In genomic region chr19:39412100-39412866, GRCh38 we compare ENCODE assay signal across 1 cellular context.
TF ChIP-seq lines count a peak whose summit lies in the region.

A gene with protein sequence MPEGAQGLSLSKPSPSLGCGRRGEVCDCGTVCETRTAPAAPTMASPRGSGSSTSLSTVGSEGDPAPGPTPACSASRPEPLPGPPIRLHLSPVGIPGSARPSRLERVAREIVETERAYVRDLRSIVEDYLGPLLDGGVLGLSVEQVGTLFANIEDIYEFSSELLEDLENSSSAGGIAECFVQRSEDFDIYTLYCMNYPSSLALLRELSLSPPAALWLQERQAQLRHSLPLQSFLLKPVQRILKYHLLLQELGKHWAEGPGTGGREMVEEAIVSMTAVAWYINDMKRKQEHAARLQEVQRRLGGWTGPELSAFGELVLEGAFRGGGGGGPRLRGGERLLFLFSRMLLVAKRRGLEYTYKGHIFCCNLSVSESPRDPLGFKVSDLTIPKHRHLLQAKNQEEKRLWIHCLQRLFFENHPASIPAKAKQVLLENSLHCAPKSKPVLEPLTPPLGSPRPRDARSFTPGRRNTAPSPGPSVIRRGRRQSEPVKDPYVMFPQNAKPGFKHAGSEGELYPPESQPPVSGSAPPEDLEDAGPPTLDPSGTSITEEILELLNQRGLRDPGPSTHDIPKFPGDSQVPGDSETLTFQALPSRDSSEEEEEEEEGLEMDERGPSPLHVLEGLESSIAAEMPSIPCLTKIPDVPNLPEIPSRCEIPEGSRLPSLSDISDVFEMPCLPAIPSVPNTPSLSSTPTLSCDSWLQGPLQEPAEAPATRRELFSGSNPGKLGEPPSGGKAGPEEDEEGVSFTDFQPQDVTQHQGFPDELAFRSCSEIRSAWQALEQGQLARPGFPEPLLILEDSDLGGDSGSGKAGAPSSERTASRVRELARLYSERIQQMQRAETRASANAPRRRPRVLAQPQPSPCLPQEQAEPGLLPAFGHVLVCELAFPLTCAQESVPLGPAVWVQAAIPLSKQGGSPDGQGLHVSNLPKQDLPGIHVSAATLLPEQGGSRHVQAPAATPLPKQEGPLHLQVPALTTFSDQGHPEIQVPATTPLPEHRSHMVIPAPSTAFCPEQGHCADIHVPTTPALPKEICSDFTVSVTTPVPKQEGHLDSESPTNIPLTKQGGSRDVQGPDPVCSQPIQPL (N-terminal part only) (plus strand): TSS chr19:39412669. CDS start chr19:39414087, 1,418 bp downstream.

TF ChIP-seq in K562, 482 proteins besides CTCF, POLR2A, EP300 and RAD21 (continued from another document and continues in another):
- TF ChIP-seq, protein P1, sequence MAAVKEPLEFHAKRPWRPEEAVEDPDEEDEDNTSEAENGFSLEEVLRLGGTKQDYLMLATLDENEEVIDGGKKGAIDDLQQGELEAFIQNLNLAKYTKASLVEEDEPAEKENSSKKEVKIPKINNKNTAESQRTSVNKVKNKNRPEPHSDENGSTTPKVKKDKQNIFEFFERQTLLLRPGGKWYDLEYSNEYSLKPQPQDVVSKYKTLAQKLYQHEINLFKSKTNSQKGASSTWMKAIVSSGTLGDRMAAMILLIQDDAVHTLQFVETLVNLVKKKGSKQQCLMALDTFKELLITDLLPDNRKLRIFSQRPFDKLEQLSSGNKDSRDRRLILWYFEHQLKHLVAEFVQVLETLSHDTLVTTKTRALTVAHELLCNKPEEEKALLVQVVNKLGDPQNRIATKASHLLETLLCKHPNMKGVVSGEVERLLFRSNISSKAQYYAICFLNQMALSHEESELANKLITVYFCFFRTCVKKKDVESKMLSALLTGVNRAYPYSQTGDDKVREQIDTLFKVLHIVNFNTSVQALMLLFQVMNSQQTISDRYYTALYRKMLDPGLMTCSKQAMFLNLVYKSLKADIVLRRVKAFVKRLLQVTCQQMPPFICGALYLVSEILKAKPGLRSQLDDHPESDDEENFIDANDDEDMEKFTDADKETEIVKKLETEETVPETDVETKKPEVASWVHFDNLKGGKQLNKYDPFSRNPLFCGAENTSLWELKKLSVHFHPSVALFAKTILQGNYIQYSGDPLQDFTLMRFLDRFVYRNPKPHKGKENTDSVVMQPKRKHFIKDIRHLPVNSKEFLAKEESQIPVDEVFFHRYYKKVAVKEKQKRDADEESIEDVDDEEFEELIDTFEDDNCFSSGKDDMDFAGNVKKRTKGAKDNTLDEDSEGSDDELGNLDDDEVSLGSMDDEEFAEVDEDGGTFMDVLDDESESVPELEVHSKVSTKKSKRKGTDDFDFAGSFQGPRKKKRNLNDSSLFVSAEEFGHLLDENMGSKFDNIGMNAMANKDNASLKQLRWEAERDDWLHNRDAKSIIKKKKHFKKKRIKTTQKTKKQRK (IDR thresholded peaks at IDR 0.05; ENCODE audit: borderline replicate concordance, low read depth, low read length), result no peak
- no peak for TF ChIP-seq ZNF79 (CRISPR knock-in tag; IDR thresholded peaks at IDR 0.05; ENCODE audit: low read depth)
- TF ChIP-seq, protein P2, sequence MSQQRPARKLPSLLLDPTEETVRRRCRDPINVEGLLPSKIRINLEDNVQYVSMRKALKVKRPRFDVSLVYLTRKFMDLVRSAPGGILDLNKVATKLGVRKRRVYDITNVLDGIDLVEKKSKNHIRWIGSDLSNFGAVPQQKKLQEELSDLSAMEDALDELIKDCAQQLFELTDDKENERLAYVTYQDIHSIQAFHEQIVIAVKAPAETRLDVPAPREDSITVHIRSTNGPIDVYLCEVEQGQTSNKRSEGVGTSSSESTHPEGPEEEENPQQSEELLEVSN (IDR thresholded peaks at IDR 0.05; ENCODE audit: borderline replicate concordance in 1 of 2, extremely low read depth in 1 of 2, insufficient read depth in 1 of 2, insufficient read length in 1 of 2, low read depth in 1 of 2, low read length in 1 of 2, poor library complexity in 1 of 2, severe bottlenecking in 1 of 2), result peak in 1 of 2 experiments; percentile 74
- TF ChIP-seq, protein P3, sequence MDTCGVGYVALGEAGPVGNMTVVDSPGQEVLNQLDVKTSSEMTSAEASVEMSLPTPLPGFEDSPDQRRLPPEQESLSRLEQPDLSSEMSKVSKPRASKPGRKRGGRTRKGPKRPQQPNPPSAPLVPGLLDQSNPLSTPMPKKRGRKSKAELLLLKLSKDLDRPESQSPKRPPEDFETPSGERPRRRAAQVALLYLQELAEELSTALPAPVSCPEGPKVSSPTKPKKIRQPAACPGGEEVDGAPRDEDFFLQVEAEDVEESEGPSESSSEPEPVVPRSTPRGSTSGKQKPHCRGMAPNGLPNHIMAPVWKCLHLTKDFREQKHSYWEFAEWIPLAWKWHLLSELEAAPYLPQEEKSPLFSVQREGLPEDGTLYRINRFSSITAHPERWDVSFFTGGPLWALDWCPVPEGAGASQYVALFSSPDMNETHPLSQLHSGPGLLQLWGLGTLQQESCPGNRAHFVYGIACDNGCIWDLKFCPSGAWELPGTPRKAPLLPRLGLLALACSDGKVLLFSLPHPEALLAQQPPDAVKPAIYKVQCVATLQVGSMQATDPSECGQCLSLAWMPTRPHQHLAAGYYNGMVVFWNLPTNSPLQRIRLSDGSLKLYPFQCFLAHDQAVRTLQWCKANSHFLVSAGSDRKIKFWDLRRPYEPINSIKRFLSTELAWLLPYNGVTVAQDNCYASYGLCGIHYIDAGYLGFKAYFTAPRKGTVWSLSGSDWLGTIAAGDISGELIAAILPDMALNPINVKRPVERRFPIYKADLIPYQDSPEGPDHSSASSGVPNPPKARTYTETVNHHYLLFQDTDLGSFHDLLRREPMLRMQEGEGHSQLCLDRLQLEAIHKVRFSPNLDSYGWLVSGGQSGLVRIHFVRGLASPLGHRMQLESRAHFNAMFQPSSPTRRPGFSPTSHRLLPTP (IDR thresholded peaks at IDR 0.05; ENCODE audit: borderline replicate concordance, extremely low read depth, insufficient read length), result peak; percentile 99
- peak; percentile 47; the same call in 1 of the 2 replicates for TF ChIP-seq PML (IDR thresholded peaks at IDR 0.05; ENCODE audit: low read length)
- peak; percentile 95 for TF ChIP-seq GATAD2B (IDR thresholded peaks at IDR 0.05; ENCODE audit: borderline replicate concordance)
- TF ChIP-seq HMGXB4 (CRISPR knock-in tag; IDR thresholded peaks at IDR 0.05), result peak; percentile 93
- no peak for TF ChIP-seq PTRF (tag; IDR thresholded peaks at IDR 0.05)
- no peak for TF ChIP-seq CBFB (CRISPR knock-in tag; IDR thresholded peaks at IDR 0.05)
- TF ChIP-seq, protein P4, sequence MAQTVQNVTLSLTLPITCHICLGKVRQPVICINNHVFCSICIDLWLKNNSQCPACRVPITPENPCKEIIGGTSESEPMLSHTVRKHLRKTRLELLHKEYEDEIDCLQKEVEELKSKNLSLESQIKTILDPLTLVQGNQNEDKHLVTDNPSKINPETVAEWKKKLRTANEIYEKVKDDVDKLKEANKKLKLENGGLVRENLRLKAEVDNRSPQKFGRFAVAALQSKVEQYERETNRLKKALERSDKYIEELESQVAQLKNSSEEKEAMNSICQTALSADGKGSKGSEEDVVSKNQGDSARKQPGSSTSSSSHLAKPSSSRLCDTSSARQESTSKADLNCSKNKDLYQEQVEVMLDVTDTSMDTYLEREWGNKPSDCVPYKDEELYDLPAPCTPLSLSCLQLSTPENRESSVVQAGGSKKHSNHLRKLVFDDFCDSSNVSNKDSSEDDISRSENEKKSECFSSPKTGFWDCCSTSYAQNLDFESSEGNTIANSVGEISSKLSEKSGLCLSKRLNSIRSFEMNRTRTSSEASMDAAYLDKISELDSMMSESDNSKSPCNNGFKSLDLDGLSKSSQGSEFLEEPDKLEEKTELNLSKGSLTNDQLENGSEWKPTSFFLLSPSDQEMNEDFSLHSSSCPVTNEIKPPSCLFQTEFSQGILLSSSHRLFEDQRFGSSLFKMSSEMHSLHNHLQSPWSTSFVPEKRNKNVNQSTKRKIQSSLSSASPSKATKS (CRISPR knock-in tag; IDR thresholded peaks at IDR 0.05), result no peak
- no peak for TF ChIP-seq NFXL1 (CRISPR knock-in tag; IDR thresholded peaks at IDR 0.05)
- TF ChIP-seq, protein P5, sequence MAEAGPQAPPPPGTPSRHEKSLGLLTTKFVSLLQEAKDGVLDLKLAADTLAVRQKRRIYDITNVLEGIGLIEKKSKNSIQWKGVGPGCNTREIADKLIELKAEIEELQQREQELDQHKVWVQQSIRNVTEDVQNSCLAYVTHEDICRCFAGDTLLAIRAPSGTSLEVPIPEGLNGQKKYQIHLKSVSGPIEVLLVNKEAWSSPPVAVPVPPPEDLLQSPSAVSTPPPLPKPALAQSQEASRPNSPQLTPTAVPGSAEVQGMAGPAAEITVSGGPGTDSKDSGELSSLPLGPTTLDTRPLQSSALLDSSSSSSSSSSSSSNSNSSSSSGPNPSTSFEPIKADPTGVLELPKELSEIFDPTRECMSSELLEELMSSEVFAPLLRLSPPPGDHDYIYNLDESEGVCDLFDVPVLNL (CRISPR knock-in tag; IDR thresholded peaks at IDR 0.05; ENCODE audit: low read depth), result no peak
- no peak for TF ChIP-seq FUS (optimal IDR thresholded peaks at IDR 0.05; ENCODE audit: low read depth, low read length)
- no peak for TF ChIP-seq EHMT2 (IDR thresholded peaks at IDR 0.05)
- TF ChIP-seq THRA (IDR thresholded peaks at IDR 0.05), result no peak
- no peak for TF ChIP-seq ZNF184 (CRISPR knock-in tag; IDR thresholded peaks at IDR 0.05)
- no peak for TF ChIP-seq ZNF121 (CRISPR knock-in tag; conservative IDR thresholded peaks at IDR 0.05)
- no peak for TF ChIP-seq PPARD (CRISPR knock-in tag; IDR thresholded peaks at IDR 0.05)
- TF ChIP-seq NFRKB (IDR thresholded peaks at IDR 0.05; ENCODE audit: low read depth), result no peak
- TF ChIP-seq OTX1 (CRISPR knock-in tag; IDR thresholded peaks at IDR 0.05), result peak; percentile 71; the same call in 1 of the 2 replicates
